1 cellular context compared by ENCODE assay signal in the genomic region with DNA sequence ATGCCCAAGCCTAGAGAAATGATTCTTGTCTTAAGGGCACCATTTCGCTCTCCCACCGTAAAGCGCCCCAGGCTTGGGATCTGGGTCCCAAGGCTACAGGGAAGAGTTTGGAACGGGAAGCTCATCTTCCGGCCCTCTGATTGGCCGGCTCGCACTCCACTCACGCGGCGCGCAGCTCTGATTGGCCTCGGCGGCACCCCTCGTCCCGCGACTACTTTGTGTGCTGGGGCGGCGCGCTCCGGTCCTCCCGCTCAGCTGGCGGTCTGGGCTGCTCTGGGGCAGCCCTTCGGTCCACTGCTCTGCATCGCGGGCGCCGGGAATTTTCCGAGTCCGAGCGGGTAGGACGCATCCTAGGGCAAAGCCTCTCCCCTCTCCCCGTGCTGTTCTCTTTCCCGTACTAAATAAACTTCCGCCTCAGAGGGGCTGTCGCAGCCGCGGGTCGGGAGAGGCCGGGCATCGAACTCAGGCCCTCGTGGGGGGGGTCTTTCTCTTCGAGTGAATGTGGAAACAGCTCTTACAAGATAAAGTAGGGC.
TF ChIP-seq lines count a peak whose summit lies in the region.

No MANE protein-coding gene starts in this region.

TF ChIP-seq in GM23338, 12 proteins besides CTCF, POLR2A, EP300 and RAD21:
- TF ChIP-seq ZNF462 (CRISPR knock-in tag; IDR thresholded peaks at IDR 0.05) (no peak), ZNF331 (CRISPR knock-in tag; IDR thresholded peaks at IDR 0.05; ENCODE audit: low read depth) (no peak), EZH2phosphoT487 (IDR thresholded peaks at IDR 0.05; ENCODE audit: unreplicated experiment) (no peak), JUNB (IDR thresholded peaks at IDR 0.05; ENCODE audit: unreplicated experiment) (no peak), ZNF114 (CRISPR knock-in tag; IDR thresholded peaks at IDR 0.05) (no peak), POLR2AphosphoS5 (IDR thresholded peaks at IDR 0.05; ENCODE audit: low read depth) (peak; percentile 50; the same call in 1 of the 2 replicates), NANOG (IDR thresholded peaks at IDR 0.05; ENCODE audit: borderline replicate concordance) (no peak), EZH2 (IDR thresholded peaks at IDR 0.05; ENCODE audit: low read depth, unreplicated experiment) (no peak), CREB1 (CRISPR knock-in tag; IDR thresholded peaks at IDR 0.05; ENCODE audit: low read depth) (peak; percentile 58), STAT1 (IDR thresholded peaks at IDR 0.05; ENCODE audit: unreplicated experiment) (no peak), REST (IDR thresholded peaks at IDR 0.05; ENCODE audit: unreplicated experiment) (no peak)
- TF ChIP-seq, protein P1, sequence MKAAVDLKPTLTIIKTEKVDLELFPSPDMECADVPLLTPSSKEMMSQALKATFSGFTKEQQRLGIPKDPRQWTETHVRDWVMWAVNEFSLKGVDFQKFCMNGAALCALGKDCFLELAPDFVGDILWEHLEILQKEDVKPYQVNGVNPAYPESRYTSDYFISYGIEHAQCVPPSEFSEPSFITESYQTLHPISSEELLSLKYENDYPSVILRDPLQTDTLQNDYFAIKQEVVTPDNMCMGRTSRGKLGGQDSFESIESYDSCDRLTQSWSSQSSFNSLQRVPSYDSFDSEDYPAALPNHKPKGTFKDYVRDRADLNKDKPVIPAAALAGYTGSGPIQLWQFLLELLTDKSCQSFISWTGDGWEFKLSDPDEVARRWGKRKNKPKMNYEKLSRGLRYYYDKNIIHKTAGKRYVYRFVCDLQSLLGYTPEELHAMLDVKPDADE (IDR thresholded peaks at IDR 0.05): no peak
